Comparison of ENCODE assay signal across 20 cellular contexts in the genomic region with DNA sequence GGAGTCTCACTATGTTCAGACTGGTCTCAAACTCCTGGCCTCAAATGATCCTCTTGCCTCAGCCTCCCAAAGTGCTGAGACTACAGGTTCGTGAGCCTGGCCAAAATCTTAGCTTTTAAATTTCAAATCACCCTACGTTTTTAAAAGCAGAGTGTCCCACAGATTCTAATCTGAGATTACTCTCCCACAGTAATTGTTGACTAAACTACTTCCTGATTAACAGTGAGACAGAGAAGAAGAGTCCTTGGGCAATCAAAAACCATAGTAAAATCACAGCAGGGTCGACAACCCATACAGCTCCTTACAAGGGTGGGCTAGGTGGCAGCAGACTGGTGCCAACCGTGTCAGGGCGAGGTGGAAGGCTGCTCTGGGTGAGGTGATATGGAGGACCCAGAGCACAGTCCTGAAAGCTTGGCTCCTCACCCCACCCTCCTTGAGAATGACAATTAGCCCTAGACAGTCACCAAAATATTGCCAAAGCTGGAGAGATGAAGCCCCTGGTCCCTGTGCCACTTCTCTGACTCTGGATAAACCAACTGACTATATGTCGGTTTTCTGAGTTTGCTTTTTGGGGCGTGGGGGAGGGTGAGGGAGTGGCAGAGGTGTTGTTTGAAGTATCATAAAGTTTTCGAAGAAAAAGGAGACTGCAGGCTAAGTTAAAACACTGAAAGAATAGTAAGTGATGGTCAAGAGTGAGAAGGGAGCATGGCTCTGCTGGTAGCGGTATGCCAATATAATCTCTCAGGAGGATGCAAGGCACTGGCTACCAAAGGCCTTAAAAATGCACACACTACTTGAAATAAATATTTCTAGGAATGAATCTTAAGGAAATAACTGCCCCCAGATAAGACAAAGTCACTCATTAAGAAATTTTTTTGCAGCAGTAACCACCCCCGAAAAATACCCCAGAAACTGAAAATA.
A peak's percentile ranks its signal among the peaks of the same experiment; 100 is the strongest.
DNase-seq lines count a peak whose midpoint lies in the region; ATAC-seq and TF ChIP-seq lines count a peak whose summit lies in the region.
"Had no signal": no experiment of that assay in that cellular context is flagged by ENCODE, and none has a peak within 500 bp of the region (broad histone marks: within the 10 kb centered on the region; RNA-seq: fewer than 3 reads in every experiment).

No MANE protein-coding gene starts in this region.

- H3K4me2 ChIP-seq in osteoblast (ENCODE audit: insufficient read depth, low read length): no peak overlapping the region

- H3K9ac ChIP-seq in colonic mucosa (ENCODE audit: low read depth in 2 of 2, low read length in 2 of 2): peak overlapping the region in 1 of 2 donors; percentile 4

- no peaks in the 10 kb centered on the region for H4K20me1 ChIP-seq in osteoblast (ENCODE audit: insufficient read depth, low read length)

- TF ChIP-seq CTCF in CD14-positive monocyte (IDR thresholded peaks at IDR 0.05): no peak
- TF ChIP-seq CTCF in colonic mucosa (IDR thresholded peaks at IDR 0.05): no peak
- TF ChIP-seq CTCF in osteoblast (IDR thresholded peaks at IDR 0.05; ENCODE audit: extremely low read depth, low read depth, low read length): no peak

- H3K4me3 ChIP-seq in CD8-positive, alpha-beta memory T cell (ENCODE audit: low read length): no peak overlapping the region
- H3K4me3 ChIP-seq in colonic mucosa: no peak overlapping the region
- no peak overlapping the region for H3K4me3 ChIP-seq in osteoblast (ENCODE audit: insufficient read depth, low read length)
- H3K4me3 ChIP-seq: dorsolateral prefrontal cortex, lower lobe of right lung had no signal

- no peak overlapping the region for H2AFZ ChIP-seq in osteoblast (ENCODE audit: low read length)

- peak overlapping the region in 5 of 7 donors; percentile 1 to 80 (median 44) for H3K27ac Mint-ChIP-seq in CD14-positive monocyte
- peak overlapping the region in 6 of 8 donors; percentile 8 to 67 (median 34) for H3K27ac Mint-ChIP-seq in CD8-positive, alpha-beta memory T cell
- H3K27ac Mint-ChIP-seq: IgD-negative memory B cell; stimulated activated naive CD8-positive, alpha-beta T cell treated with anti-CD3 and anti-CD28 coated beads, Interleukin-15, amount 100 ng/mL, for 72 hours had no signal

- H3K4me1 ChIP-seq in CD8-positive, alpha-beta memory T cell (ENCODE audit: insufficient read depth, low read length): peaks cover 30% of the 10 kb centered on the region
- peaks cover 19% of the 10 kb centered on the region for H3K4me1 ChIP-seq in colonic mucosa
- H3K4me1 ChIP-seq in osteoblast (ENCODE audit: insufficient read depth, low read length): peaks cover 31% of the 10 kb centered on the region

- peaks cover 82% of the 10 kb centered on the region for H3K79me2 ChIP-seq in osteoblast (ENCODE audit: insufficient read depth, low read length)

- intact Hi-C loops in CD14-positive monocyte (cut with micrococcal nuclease): no loop called here
- intact Hi-C loops in colonic mucosa (cut with DNase I): no loop called here

- H3K4me3 Mint-ChIP-seq in CD14-positive monocyte: no peak overlapping the region
- H3K4me3 Mint-ChIP-seq in CD8-positive, alpha-beta memory T cell: no peak overlapping the region
- H3K4me3 Mint-ChIP-seq: IgD-negative memory B cell; stimulated activated naive CD8-positive, alpha-beta T cell treated with anti-CD3 and anti-CD28 coated beads, Interleukin-15, amount 100 ng/mL, for 72 hours had no signal

- POLR2A ChIA-PET in CD8-positive, alpha-beta memory T cell (lab: Charles Lee): no interaction called here

- CTCF ChIA-PET in CD8-positive, alpha-beta memory T cell (lab: Charles Lee): no interaction called here

- no peaks in the 10 kb centered on the region for H3K27me3 ChIP-seq in CD8-positive, alpha-beta memory T cell (ENCODE audit: insufficient read depth, low read length, poor library complexity, severe bottlenecking)
- H3K27me3 ChIP-seq in colonic mucosa (no peaks in the 10 kb centered on the region), osteoblast (ENCODE audit: insufficient read depth, low read length) (no peaks in the 10 kb centered on the region)
- H3K27me3 ChIP-seq: brain microvascular endothelial cell, dorsolateral prefrontal cortex had no signal

- no peaks in the 10 kb centered on the region for H3K9me3 Mint-ChIP-seq in CD14-positive monocyte
- no peaks in the 10 kb centered on the region for H3K9me3 Mint-ChIP-seq in CD8-positive, alpha-beta memory T cell
- H3K9me3 Mint-ChIP-seq: IgD-negative memory B cell; stimulated activated naive CD8-positive, alpha-beta T cell treated with anti-CD3 and anti-CD28 coated beads, Interleukin-15, amount 100 ng/mL, for 72 hours had no signal

- peaks cover 55 to 82% of the 10 kb centered on the region in 2 donors for H3K36me3 Mint-ChIP-seq in CD14-positive monocyte
- H3K36me3 Mint-ChIP-seq in CD8-positive, alpha-beta memory T cell: peaks cover 4 to 57% (median 9%) of the 10 kb centered on the region in 3 donors

- H3K9me3 ChIP-seq in CD8-positive, alpha-beta memory T cell (ENCODE audit: low read length): no peaks in the 10 kb centered on the region
- H3K9me3 ChIP-seq in colonic mucosa: no peaks in the 10 kb centered on the region
- H3K9me3 ChIP-seq in osteoblast (ENCODE audit: low read depth, low read length): no peaks in the 10 kb centered on the region
- H3K9me3 ChIP-seq: lower lobe of right lung had no signal

- H3K36me3 ChIP-seq in CD8-positive, alpha-beta memory T cell (ENCODE audit: insufficient read depth, low read length): no peaks in the 10 kb centered on the region
- H3K36me3 ChIP-seq in colonic mucosa (no peaks in the 10 kb centered on the region), osteoblast (ENCODE audit: insufficient read depth, low read length) (peaks cover 31% of the 10 kb centered on the region)

- peaks cover 22% of the 10 kb centered on the region for H3K4me1 Mint-ChIP-seq in CD14-positive monocyte
- H3K4me1 Mint-ChIP-seq in CD8-positive, alpha-beta memory T cell: peaks cover 40 to 53% (median 45%) of the 10 kb centered on the region in 3 donors

- H3K27me3 Mint-ChIP-seq in CD14-positive monocyte (ENCODE audit: low read depth in 3 of 3): no peaks in the 10 kb centered on the region
- no peaks in the 10 kb centered on the region for H3K27me3 Mint-ChIP-seq in CD8-positive, alpha-beta memory T cell
- H3K27me3 Mint-ChIP-seq: IgD-negative memory B cell; stimulated activated naive CD8-positive, alpha-beta T cell treated with anti-CD3 and anti-CD28 coated beads, Interleukin-15, amount 100 ng/mL, for 72 hours had no signal

- DNase-seq in CD14-positive monocyte (ENCODE audit: low spot score) (no peak), colonic mucosa (peak; percentile 71), osteoblast (ENCODE audit: insufficient read length, low spot score, missing footprints) (no peak), DMS53 (lab: John Stamatoyannopoulos, UW) (no peak)
- DNase-seq in CD8-positive, alpha-beta memory T cell: no peak
- DNase-seq: activated CD4-positive, alpha-beta T cell treated with anti-CD3 and anti-CD28 coated beads, Interleukin-2, amount 50 U/mL, for 48 hours; activated effector memory CD4-positive, alpha-beta T cell treated with Interleukin-2 at 50 U/mL for 16 hours; brain microvascular endothelial cell; dorsolateral prefrontal cortex; HCEC 1CT; lower lobe of right lung; NCI-H1105; NK-92 treated with Interleukin-12 subunit alpha and Interleukin-12 subunit beta, amount 100 ng/mL, for 24 hours; occipital lobe; stimulated activated naive CD8-positive, alpha-beta T cell treated with anti-CD3 and anti-CD28 coated beads, Interleukin-15, amount 100 ng/mL, for 72 hours; T-helper 9 cell had no signal

- no peak for ATAC-seq in HG02840 (IDR thresholded peaks at IDR 0.05; ENCODE audit: low FRiP score, unreplicated experiment)
- ATAC-seq in GM18870 (IDR thresholded peaks at IDR 0.05; ENCODE audit: unreplicated experiment): no peak
- ATAC-seq: lower lobe of right lung; Right ventricle myocardium inferior; stimulated activated naive CD8-positive, alpha-beta T cell treated with anti-CD3 and anti-CD28 coated beads, Interleukin-15, amount 100 ng/mL, for 72 hours had no signal

- no peak overlapping the region for H3K27ac ChIP-seq in CD8-positive, alpha-beta memory T cell (ENCODE audit: low read depth, low read length)
- H3K27ac ChIP-seq in colonic mucosa (no peak overlapping the region), osteoblast (ENCODE audit: low read depth, low read length) (peak overlapping the region; percentile 50)
- H3K27ac ChIP-seq: brain microvascular endothelial cell, lower lobe of right lung had no signal
